1 cellular context compared by ENCODE assay signal in genomic region chr3:45140392-45140791, GRCh38.
TF ChIP-seq lines count a peak whose summit lies in the region.

No MANE protein-coding gene starts in this region.

TF ChIP-seq in HepG2, 621 proteins besides CTCF, POLR2A, EP300 and RAD21 (continued from another document):
- TF ChIP-seq, protein P1, sequence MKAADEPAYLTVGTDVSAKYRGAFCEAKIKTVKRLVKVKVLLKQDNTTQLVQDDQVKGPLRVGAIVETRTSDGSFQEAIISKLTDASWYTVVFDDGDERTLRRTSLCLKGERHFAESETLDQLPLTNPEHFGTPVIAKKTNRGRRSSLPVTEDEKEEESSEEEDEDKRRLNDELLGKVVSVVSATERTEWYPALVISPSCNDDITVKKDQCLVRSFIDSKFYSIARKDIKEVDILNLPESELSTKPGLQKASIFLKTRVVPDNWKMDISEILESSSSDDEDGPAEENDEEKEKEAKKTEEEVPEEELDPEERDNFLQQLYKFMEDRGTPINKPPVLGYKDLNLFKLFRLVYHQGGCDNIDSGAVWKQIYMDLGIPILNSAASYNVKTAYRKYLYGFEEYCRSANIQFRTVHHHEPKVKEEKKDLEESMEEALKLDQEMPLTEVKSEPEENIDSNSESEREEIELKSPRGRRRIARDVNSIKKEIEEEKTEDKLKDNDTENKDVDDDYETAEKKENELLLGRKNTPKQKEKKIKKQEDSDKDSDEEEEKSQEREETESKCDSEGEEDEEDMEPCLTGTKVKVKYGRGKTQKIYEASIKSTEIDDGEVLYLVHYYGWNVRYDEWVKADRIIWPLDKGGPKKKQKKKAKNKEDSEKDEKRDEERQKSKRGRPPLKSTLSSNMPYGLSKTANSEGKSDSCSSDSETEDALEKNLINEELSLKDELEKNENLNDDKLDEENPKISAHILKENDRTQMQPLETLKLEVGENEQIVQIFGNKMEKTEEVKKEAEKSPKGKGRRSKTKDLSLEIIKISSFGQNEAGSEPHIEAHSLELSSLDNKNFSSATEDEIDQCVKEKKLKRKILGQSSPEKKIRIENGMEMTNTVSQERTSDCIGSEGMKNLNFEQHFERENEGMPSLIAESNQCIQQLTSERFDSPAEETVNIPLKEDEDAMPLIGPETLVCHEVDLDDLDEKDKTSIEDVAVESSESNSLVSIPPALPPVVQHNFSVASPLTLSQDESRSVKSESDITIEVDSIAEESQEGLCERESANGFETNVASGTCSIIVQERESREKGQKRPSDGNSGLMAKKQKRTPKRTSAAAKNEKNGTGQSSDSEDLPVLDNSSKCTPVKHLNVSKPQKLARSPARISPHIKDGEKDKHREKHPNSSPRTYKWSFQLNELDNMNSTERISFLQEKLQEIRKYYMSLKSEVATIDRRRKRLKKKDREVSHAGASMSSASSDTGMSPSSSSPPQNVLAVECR (CRISPR knock-in tag; IDR thresholded peaks at IDR 0.05; ENCODE audit: borderline replicate concordance): no peak
- TF ChIP-seq ZNF292 (CRISPR knock-in tag; IDR thresholded peaks at IDR 0.05; ENCODE audit: borderline replicate concordance, low read depth) (no peak), TCF7L2 (IDR thresholded peaks at IDR 0.05; ENCODE audit: low read depth, low read length) (no peak), ZNF792 (CRISPR knock-in tag; IDR thresholded peaks at IDR 0.05) (no peak), SIN3A (IDR thresholded peaks at IDR 0.05; ENCODE audit: borderline replicate concordance, low read depth, low read length) (no peak), HHEX (CRISPR knock-in tag; IDR thresholded peaks at IDR 0.05) (no peak), MTF2 (CRISPR knock-in tag; IDR thresholded peaks at IDR 0.05; ENCODE audit: borderline replicate concordance) (no peak), GLI4 (CRISPR knock-in tag; IDR thresholded peaks at IDR 0.05; ENCODE audit: borderline replicate concordance) (no peak), NAIF1 (CRISPR knock-in tag; IDR thresholded peaks at IDR 0.05; ENCODE audit: borderline replicate concordance) (no peak), NRL (CRISPR knock-in tag; IDR thresholded peaks at IDR 0.05; ENCODE audit: borderline replicate concordance) (no peak), MXI1 (IDR thresholded peaks at IDR 0.05; ENCODE audit: borderline replicate concordance, low read depth, low read length) (no peak), ARNTL (CRISPR knock-in tag; IDR thresholded peaks at IDR 0.05) (no peak), ZNF674 (CRISPR knock-in tag; IDR thresholded peaks at IDR 0.05; ENCODE audit: low read depth) (no peak), NCOA5 (CRISPR knock-in tag; IDR thresholded peaks at IDR 0.05) (no peak)
- TF ChIP-seq, protein P2, sequence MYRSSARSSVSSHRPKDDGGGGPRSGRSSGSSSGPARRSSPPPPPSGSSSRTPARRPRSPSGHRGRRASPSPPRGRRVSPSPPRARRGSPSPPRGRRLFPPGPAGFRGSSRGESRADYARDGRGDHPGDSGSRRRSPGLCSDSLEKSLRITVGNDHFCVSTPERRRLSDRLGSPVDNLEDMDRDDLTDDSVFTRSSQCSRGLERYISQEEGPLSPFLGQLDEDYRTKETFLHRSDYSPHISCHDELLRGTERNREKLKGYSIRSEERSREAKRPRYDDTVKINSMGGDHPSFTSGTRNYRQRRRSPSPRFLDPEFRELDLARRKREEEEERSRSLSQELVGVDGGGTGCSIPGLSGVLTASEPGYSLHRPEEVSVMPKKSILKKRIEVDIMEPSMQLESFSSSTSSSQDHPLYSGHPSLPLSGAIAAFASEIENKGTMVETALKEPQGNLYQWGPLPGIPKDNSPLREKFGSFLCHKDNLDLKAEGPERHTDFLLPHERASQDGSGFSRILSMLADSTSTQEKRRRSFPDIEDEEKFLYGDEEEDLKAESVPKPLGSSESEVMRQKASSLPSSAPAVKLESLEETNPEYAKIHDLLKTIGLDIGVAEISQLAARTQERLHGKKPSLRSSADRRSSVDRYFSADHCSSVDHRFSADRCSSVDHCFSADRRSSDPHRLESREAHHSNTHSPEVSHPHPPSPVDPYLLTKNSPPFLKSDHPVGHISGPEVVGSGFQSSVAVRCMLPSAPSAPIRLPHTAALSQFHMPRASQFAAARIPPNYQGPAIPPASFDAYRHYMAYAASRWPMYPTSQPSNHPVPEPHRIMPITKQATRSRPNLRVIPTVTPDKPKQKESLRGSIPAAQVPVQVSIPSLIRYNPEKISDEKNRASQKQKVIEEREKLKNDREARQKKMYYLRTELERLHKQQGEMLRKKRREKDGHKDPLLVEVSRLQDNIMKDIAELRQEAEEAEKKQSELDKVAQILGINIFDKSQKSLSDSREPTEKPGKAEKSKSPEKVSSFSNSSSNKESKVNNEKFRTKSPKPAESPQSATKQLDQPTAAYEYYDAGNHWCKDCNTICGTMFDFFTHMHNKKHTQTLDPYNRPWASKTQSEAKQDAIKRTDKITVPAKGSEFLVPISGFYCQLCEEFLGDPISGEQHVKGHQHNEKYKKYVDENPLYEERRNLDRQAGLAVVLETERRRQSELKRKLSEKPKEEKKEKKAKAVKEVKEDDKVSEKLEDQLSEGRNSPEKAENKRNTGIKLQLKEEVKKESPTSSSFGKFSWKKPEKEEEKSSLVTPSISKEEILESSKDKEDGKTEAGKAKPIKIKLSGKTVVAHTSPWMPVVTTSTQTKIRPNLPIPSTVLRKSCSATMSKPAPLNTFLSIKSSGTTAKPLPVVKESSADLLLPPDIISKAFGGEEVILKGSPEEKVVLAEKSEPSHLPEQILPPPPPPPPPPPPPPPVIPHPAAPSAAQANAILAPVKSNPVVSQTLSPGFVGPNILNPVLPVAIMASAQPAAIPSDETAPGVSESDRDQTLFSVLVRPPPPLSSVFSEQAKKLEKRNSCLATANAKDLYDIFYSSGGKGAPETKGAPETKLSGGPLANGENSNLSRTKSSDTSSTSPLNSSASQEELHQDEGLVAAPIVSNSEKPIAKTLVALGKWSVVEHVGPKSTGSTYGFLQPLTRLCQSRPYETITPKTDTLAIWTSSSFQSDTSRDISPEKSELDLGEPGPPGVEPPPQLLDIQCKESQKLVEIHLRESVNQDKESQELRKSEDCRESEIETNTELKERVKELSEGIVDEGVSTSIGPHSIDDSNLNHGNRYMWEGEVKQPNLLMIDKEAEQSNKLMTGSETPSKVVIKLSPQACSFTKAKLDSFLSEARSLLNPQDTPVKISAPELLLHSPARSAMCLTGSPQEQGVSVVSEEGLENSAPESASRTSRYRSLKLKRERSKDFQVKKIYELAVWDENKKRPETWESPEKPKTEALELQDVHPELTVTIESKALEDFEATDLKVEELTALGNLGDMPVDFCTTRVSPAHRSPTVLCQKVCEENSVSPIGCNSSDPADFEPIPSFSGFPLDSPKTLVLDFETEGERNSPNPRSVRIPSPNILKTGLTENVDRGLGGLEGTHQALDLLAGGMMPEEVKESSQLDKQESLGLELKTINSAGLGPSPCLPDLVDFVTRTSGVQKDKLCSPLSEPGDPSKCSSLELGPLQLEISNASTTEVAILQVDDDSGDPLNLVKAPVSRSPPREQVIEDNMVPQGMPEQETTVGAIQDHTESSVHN (CRISPR knock-in tag; IDR thresholded peaks at IDR 0.05): no peak
- TF ChIP-seq, protein P3, sequence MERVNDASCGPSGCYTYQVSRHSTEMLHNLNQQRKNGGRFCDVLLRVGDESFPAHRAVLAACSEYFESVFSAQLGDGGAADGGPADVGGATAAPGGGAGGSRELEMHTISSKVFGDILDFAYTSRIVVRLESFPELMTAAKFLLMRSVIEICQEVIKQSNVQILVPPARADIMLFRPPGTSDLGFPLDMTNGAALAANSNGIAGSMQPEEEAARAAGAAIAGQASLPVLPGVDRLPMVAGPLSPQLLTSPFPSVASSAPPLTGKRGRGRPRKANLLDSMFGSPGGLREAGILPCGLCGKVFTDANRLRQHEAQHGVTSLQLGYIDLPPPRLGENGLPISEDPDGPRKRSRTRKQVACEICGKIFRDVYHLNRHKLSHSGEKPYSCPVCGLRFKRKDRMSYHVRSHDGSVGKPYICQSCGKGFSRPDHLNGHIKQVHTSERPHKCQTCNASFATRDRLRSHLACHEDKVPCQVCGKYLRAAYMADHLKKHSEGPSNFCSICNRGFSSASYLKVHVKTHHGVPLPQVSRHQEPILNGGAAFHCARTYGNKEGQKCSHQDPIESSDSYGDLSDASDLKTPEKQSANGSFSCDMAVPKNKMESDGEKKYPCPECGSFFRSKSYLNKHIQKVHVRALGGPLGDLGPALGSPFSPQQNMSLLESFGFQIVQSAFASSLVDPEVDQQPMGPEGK (CRISPR knock-in tag; IDR thresholded peaks at IDR 0.05): no peak
- TF ChIP-seq, protein P4, sequence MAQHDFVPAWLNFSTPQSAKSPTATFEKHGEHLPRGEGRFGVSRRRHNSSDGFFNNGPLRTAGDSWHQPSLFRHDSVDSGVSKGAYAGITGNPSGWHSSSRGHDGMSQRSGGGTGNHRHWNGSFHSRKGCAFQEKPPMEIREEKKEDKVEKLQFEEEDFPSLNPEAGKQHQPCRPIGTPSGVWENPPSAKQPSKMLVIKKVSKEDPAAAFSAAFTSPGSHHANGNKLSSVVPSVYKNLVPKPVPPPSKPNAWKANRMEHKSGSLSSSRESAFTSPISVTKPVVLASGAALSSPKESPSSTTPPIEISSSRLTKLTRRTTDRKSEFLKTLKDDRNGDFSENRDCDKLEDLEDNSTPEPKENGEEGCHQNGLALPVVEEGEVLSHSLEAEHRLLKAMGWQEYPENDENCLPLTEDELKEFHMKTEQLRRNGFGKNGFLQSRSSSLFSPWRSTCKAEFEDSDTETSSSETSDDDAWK (CRISPR knock-in tag; IDR thresholded peaks at IDR 0.05): no peak
- TF ChIP-seq, protein P5, sequence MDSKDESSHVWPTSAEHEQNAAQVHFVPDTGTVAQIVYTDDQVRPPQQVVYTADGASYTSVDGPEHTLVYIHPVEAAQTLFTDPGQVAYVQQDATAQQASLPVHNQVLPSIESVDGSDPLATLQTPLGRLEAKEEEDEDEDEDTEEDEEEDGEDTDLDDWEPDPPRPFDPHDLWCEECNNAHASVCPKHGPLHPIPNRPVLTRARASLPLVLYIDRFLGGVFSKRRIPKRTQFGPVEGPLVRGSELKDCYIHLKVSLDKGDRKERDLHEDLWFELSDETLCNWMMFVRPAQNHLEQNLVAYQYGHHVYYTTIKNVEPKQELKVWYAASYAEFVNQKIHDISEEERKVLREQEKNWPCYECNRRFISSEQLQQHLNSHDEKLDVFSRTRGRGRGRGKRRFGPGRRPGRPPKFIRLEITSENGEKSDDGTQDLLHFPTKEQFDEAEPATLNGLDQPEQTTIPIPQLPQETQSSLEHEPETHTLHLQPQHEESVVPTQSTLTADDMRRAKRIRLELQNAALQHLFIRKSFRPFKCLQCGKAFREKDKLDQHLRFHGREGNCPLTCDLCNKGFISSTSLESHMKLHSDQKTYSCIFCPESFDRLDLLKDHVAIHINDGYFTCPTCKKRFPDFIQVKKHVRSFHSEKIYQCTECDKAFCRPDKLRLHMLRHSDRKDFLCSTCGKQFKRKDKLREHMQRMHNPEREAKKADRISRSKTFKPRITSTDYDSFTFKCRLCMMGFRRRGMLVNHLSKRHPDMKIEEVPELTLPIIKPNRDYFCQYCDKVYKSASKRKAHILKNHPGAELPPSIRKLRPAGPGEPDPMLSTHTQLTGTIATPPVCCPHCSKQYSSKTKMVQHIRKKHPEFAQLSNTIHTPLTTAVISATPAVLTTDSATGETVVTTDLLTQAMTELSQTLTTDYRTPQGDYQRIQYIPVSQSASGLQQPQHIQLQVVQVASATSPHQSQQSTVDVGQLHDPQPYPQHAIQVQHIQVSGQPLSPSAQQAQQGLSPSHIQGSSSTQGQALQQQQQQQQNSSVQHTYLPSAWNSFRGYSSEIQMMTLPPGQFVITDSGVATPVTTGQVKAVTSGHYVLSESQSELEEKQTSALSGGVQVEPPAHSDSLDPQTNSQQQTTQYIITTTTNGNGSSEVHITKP (CRISPR knock-in tag; IDR thresholded peaks at IDR 0.05; ENCODE audit: low read depth): no peak
- TF ChIP-seq, protein P6, sequence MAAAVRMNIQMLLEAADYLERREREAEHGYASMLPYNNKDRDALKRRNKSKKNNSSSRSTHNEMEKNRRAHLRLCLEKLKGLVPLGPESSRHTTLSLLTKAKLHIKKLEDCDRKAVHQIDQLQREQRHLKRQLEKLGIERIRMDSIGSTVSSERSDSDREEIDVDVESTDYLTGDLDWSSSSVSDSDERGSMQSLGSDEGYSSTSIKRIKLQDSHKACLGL (CRISPR knock-in tag; IDR thresholded peaks at IDR 0.05): no peak
TF ChIP-seq in HepG2: peak in this region for 0.
